In the genomic region with DNA sequence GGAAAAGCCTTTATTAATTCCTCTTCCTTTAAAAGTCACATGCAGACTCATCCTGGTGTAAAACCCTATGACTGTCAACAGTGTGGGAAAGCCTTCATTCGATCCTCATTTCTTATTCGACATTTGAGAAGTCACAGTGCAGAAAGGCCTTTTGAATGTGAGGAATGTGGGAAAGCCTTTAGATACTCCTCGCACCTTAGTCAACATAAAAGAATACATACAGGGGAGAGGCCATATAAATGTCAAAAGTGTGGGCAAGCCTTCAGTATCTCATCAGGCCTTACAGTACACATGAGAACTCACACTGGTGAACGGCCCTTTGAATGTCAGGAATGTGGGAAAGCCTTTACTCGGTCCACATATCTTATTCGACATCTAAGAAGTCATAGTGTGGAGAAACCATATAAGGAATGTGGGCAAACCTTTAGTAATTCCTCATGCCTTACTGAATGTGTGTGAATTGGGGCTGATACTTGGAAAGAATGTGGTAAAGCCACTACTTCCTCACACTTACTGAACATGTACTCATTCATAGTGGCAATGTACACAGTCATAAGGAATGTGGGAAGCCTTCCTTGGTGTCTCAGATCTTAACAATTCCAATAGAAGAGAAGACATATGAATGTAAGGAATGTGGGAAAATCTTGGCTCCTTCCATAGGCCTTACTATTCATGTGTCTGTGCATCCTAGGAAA, we compare ENCODE assay signal across 21 cellular contexts. TPM values are rescaled to one million over a fixed set of nuclear protein-coding genes. Genes with fewer than 3 reads are reported as not detected.
DNase-seq lines count a peak whose midpoint lies in the region; ATAC-seq and TF ChIP-seq lines count a peak whose summit lies in the region.
"Had no signal": no experiment of that assay in that cellular context is flagged by ENCODE, and none has a peak within 500 bp of the region (broad histone marks: within the 10 kb centered on the region; RNA-seq: fewer than 3 reads in every experiment).

No MANE protein-coding gene starts in this region.

- 95% methylated on average over 5 to 6 of the region's 6 CpGs for WGBS in ectodermal cell, 2 experiments

- peaks cover 47% of the 10 kb centered on the region for H3K9me3 ChIP-seq in ectodermal cell (ENCODE audit: control insufficient read depth, low read length)
- H3K9me3 ChIP-seq in skeletal muscle tissue (ENCODE audit: control insufficient read depth in 3 of 3, low read length in 3 of 3) = peaks cover 32 to 67% (median 39%) of the 10 kb centered on the region in 3 donors
- H3K9me3 ChIP-seq in Karpas-422 (ENCODE audit: low read length) = peaks cover 60% of the 10 kb centered on the region

- peaks cover 5% of the 10 kb centered on the region; the same call in 1 of the 2 replicates for H3K79me2 ChIP-seq in Karpas-422 (ENCODE audit: low read length)

- no peak overlapping the region for H3K4me3 Mint-ChIP-seq in type B pancreatic cell
- H3K4me3 Mint-ChIP-seq: activated CD4-positive, alpha-beta T cell treated with anti-CD3 and anti-CD28 coated beads, Interleukin-2, amount 10 ng/mL, durations not matched to agents 24 days and 14 days; naive B cell; stimulated activated naive CD8-positive, alpha-beta T cell treated with anti-CD3 and anti-CD28 coated beads, Interleukin-15, Interleukin-2, amounts not matched to agents 100 ng/mL and 50 ng/mL, for 24 hours had no signal

- peaks cover 28% of the 10 kb centered on the region for H3K9me3 Mint-ChIP-seq in type B pancreatic cell

- DNase-seq in DMS53 (lab: John Stamatoyannopoulos, UW) = peak; percentile 14
- no peak for DNase-seq in DMS53 treated with DMSO at 0.1 percent for 48 hours (lab: John Stamatoyannopoulos, UW; ENCODE audit: unreplicated experiment)
- DNase-seq in KBM-7 = peak; percentile 20
- DNase-seq in type B pancreatic cell (ENCODE audit: extremely low spot score, unreplicated experiment) = no peak
- no peak for DNase-seq in left ventricle myocardium superior
- no peak for DNase-seq in Karpas-422
- DNase-seq: 8988T; activated CD4-positive, alpha-beta T cell treated with anti-CD3 and anti-CD28 coated beads, Interleukin-2, amount 10 ng/mL, durations not matched to agents 24 days and 14 days; amygdala; cerebellar nuclear complex; naive B cell; NCI-H1436; NCI-H774; ovary; SIG-M5; upper lobe of left lung had no signal

- no peaks in the 10 kb centered on the region for H3K4me1 Mint-ChIP-seq in type B pancreatic cell (ENCODE audit: unreplicated experiment)
- H3K4me1 Mint-ChIP-seq: activated CD4-positive, alpha-beta T cell treated with anti-CD3 and anti-CD28 coated beads, Interleukin-2, amount 10 ng/mL, durations not matched to agents 24 days and 14 days; naive B cell had no signal

- H3K36me3 Mint-ChIP-seq in type B pancreatic cell = peaks cover 79% of the 10 kb centered on the region

- ATAC-seq in left ventricle myocardium superior = no peak

- H3K36me3 ChIP-seq in ectodermal cell (ENCODE audit: control insufficient read depth, insufficient read depth, low read length) (peaks cover 53% of the 10 kb centered on the region), skeletal muscle tissue (ENCODE audit: control insufficient read depth in 3 of 3, insufficient read depth in 3 of 3, low read length in 3 of 3) (peaks cover 45 to 51% (median 45%) of the 10 kb centered on the region in 3 donors), Karpas-422 (ENCODE audit: insufficient read depth, low read length) (peaks cover 61% of the 10 kb centered on the region)

- no peak overlapping the region for H3K4me2 ChIP-seq in Karpas-422 (ENCODE audit: low read depth, low read length, poor library complexity, severe bottlenecking)

- H3K4me3 ChIP-seq in ectodermal cell (ENCODE audit: insufficient read depth, low read depth, low read length) (peak overlapping the region; percentile 10), skeletal muscle tissue (ENCODE audit: low read length in 3 of 3) (peak overlapping the region in 2 of 3 donors; percentile 38 to 39), Karpas-422 (ENCODE audit: low read length) (no peak overlapping the region)
- H3K4me3 ChIP-seq: lung, ovary, upper lobe of left lung had no signal

- TF ChIP-seq CTCF in type B pancreatic cell (conservative IDR thresholded peaks at IDR 0.05) = no peak

- H4K20me1 ChIP-seq in Karpas-422 (ENCODE audit: insufficient read depth, low read depth, low read length) = no peaks in the 10 kb centered on the region

- H3K27ac ChIP-seq in ectodermal cell (ENCODE audit: insufficient read depth, low read depth, low read length, poor library complexity, severe bottlenecking) = no peak overlapping the region
- H3K27ac ChIP-seq in skeletal muscle tissue (ENCODE audit: low read depth, low read length) = no peak overlapping the region
- no peak overlapping the region for H3K27ac ChIP-seq in Karpas-422 (ENCODE audit: low read length)
- H3K27ac ChIP-seq: ovary, upper lobe of left lung had no signal

- H3K9ac ChIP-seq in skeletal muscle tissue (ENCODE audit: low read depth in 1 of 3, low read length in 3 of 3) = no peak overlapping the region
- H3K9ac ChIP-seq in Karpas-422 (ENCODE audit: low read length) = no peak overlapping the region

- H3K9me2 ChIP-seq in Karpas-422 (replicated peaks; ENCODE audit: insufficient read depth, low read length) = no peaks in the 10 kb centered on the region

- intact Hi-C loops in left ventricle myocardium superior (cut with micrococcal nuclease) = no loop called here

- in situ Hi-C loops in KBM-7 (cut with MboI; ENCODE audit: low pct_unique_long_range_greater_than_20kb, low sequenced_read_pairs) = no loop called here

- H3K27me3 ChIP-seq in ectodermal cell (ENCODE audit: control insufficient read depth, insufficient read depth, low read length, poor library complexity, severe bottlenecking) (no peaks in the 10 kb centered on the region), skeletal muscle tissue (ENCODE audit: control insufficient read depth in 3 of 3, insufficient read depth in 3 of 3, low read length in 3 of 3) (no peaks in the 10 kb centered on the region), Karpas-422 (ENCODE audit: low read length) (no peaks in the 10 kb centered on the region)
- H3K27me3 ChIP-seq: ovary, upper lobe of left lung had no signal

- no peak overlapping the region for H2AFZ ChIP-seq in Karpas-422 (ENCODE audit: low read length)

- H3K4me1 ChIP-seq in ectodermal cell (ENCODE audit: control insufficient read depth, insufficient read depth, low read length) = no peaks in the 10 kb centered on the region
- H3K4me1 ChIP-seq in skeletal muscle tissue (ENCODE audit: control insufficient read depth in 3 of 3, insufficient read depth in 3 of 3, low read length in 3 of 3) = no peaks in the 10 kb centered on the region
- H3K4me1 ChIP-seq in Karpas-422 (ENCODE audit: low read length) = no peaks in the 10 kb centered on the region
- H3K4me1 ChIP-seq: upper lobe of left lung had no signal

- H3K27ac Mint-ChIP-seq in type B pancreatic cell = no peak overlapping the region
- H3K27ac Mint-ChIP-seq: activated CD4-positive, alpha-beta T cell treated with anti-CD3 and anti-CD28 coated beads, Interleukin-2, amount 10 ng/mL, durations not matched to agents 24 days and 14 days; activated T-helper 2 cell treated with anti-CD3 and anti-CD28 coated beads, Interferon-gamma antibody, Interleukin-2, Interleukin-4, amounts not matched to agents 10 μg/mL and 5 μg/mL and 100 μg/mL, durations not matched to agents 14 hours and 24 hours and 36 hours; naive B cell; stimulated activated naive CD8-positive, alpha-beta T cell treated with anti-CD3 and anti-CD28 coated beads, Interleukin-15, Interleukin-2, amounts not matched to agents 100 ng/mL and 50 ng/mL, for 24 hours had no signal

- H3K27me3 Mint-ChIP-seq in type B pancreatic cell = no peaks in the 10 kb centered on the region
- H3K27me3 Mint-ChIP-seq: activated CD4-positive, alpha-beta T cell treated with anti-CD3 and anti-CD28 coated beads, Interleukin-2, amount 10 ng/mL, durations not matched to agents 24 days and 14 days; naive B cell; stimulated activated naive CD8-positive, alpha-beta T cell treated with anti-CD3 and anti-CD28 coated beads, Interleukin-15, Interleukin-2, amounts not matched to agents 100 ng/mL and 50 ng/mL, for 24 hours had no signal

RNA-seq across cellular contexts. Expression of gene ZNF559, which starts 18.8 kb away (rescaled TPM):
- 24.7 TPM for polyA plus RNA-seq in ectodermal cell (2013, experiment 1 of 4)
- polyA plus RNA-seq in ectodermal cell (2013, experiment 2 of 4) = 34.9 TPM
- 31.8 TPM for polyA plus RNA-seq in ectodermal cell (2013, experiment 3 of 4)
- polyA plus RNA-seq in ectodermal cell (2013, experiment 4 of 4) = 27.5 TPM
- total RNA-seq in skeletal muscle tissue (12.5 TPM), type B pancreatic cell (ENCODE audit: low replicate concordance) (19.6 and 33.2 TPM in 2 replicates), left ventricle myocardium superior (17.4 TPM)
- total RNA-seq in Karpas-422 (2014; rRNA removed; shearing (Covaris generic); ENCODE audit: low replicate concordance) = 8.4 and 42.2 TPM in 2 replicates

RNA-seq across cellular contexts. Expression of gene ZNF177, which starts 20.1 kb away (rescaled TPM):
- polyA plus RNA-seq in ectodermal cell (2013, experiment 1 of 4) = 10.3 TPM
- 6.9 TPM for polyA plus RNA-seq in ectodermal cell (2013, experiment 2 of 4)
- polyA plus RNA-seq in ectodermal cell (2013, experiment 3 of 4) = 9.2 TPM
- polyA plus RNA-seq in ectodermal cell (2013, experiment 4 of 4) = 8.0 TPM
- total RNA-seq in skeletal muscle tissue = 4.2 TPM
- 4.1 and 10.6 TPM in 2 replicates for total RNA-seq in type B pancreatic cell (ENCODE audit: low replicate concordance)
- total RNA-seq in left ventricle myocardium superior = 3.8 TPM
- total RNA-seq in Karpas-422 (2014; rRNA removed; shearing (Covaris generic); ENCODE audit: low replicate concordance) = 2.5 and 5.0 TPM in 2 replicates
- total RNA-seq: activated CD4-positive, alpha-beta T cell treated with anti-CD3 and anti-CD28 coated beads, Interleukin-2, amount 10 ng/mL, durations not matched to agents 24 days and 14 days had no signal

RNA-seq across cellular contexts. Expression of gene ZNF699, which starts 33.1 kb away (rescaled TPM):
- polyA plus RNA-seq in ectodermal cell (2013, experiment 1 of 4) = 3.9 TPM
- polyA plus RNA-seq in ectodermal cell (2013, experiment 2 of 4) = 4.0 TPM
- 4.3 TPM for polyA plus RNA-seq in ectodermal cell (2013, experiment 3 of 4)
- 5.0 TPM for polyA plus RNA-seq in ectodermal cell (2013, experiment 4 of 4)
- total RNA-seq in skeletal muscle tissue = 3.7 TPM
- total RNA-seq in type B pancreatic cell (ENCODE audit: low replicate concordance) = 6.0 and 7.3 TPM in 2 replicates
- total RNA-seq in left ventricle myocardium superior = 2.7 TPM
- total RNA-seq in Karpas-422 (2014; rRNA removed; shearing (Covaris generic); ENCODE audit: low replicate concordance) = 6.9 and 14.4 TPM in 2 replicates

Comparison
In these comparisons a context has a peak if more than half of its experiments do, and no peak if none do; other contexts are left out.
1. DNase-seq: peak in DMS53 (single experiment) and KBM-7 (single experiment); none in DMS53 treated with DMSO at 0.1 percent for 48 hours (single experiment), type B pancreatic cell (single experiment), left ventricle myocardium superior (single experiment) and Karpas-422 (single experiment).